In the genomic region with DNA sequence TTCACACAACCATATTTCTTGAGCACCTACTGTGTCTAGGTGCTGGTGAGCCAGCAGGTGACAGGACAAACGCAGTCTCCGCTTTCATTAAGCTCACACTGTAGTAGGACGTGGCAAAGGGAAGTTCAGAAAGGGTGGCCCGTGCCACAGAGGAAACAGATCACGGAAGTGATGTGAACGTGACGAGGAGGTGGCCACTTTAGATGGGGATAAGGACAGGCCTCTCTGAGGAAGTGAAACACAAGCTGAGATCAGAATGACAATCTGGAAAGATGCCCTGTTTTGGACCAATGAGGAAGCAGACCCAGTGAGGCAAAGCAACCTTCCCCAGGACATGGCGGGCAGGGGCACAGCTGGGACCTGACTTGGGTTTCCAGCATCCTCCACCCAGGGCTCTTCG, we compare ENCODE assay signal across 1 cellular context.
TF ChIP-seq lines count a peak whose summit lies in the region.

No MANE protein-coding gene starts in this region.

TF ChIP-seq in GM12878, 131 proteins besides CTCF, POLR2A, EP300 and RAD21 (continued from another document):
- TF ChIP-seq, protein P1, sequence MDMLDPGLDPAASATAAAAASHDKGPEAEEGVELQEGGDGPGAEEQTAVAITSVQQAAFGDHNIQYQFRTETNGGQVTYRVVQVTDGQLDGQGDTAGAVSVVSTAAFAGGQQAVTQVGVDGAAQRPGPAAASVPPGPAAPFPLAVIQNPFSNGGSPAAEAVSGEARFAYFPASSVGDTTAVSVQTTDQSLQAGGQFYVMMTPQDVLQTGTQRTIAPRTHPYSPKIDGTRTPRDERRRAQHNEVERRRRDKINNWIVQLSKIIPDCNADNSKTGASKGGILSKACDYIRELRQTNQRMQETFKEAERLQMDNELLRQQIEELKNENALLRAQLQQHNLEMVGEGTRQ (IDR thresholded peaks at IDR 0.05; ENCODE audit: borderline replicate concordance, low read depth, low read length), result no peak
- TF ChIP-seq HDGF (IDR thresholded peaks at IDR 0.05) (no peak), SPI1 (IDR thresholded peaks at IDR 0.05; ENCODE audit: borderline replicate concordance, insufficient read depth, low read depth, low read length) (peak; percentile 52; the same call in 1 of the 2 replicates), BHLHE40 (IDR thresholded peaks at IDR 0.05; ENCODE audit: borderline replicate concordance in 1 of 2, low read depth in 2 of 2, low read length in 1 of 2) (peak in 1 of 2 experiments; percentile 41; a peak in 1 of 4 replicates), CHD1 (IDR thresholded peaks at IDR 0.05; ENCODE audit: low read depth, low read length) (no peak), TBL1XR1 (IDR thresholded peaks at IDR 0.05; ENCODE audit: low read depth, low read length) (no peak), BACH1 (IDR thresholded peaks at IDR 0.05; ENCODE audit: borderline replicate concordance) (no peak), ETV6 (conservative IDR thresholded peaks at IDR 0.05 in 1 of 2, IDR thresholded peaks at IDR 0.05 in 1 of 2; ENCODE audit: borderline replicate concordance in 1 of 2, low read depth in 1 of 2) (peak in 1 of 2 experiments; percentile 51; a peak in 2 of 4 replicates)
- TF ChIP-seq, protein P2, sequence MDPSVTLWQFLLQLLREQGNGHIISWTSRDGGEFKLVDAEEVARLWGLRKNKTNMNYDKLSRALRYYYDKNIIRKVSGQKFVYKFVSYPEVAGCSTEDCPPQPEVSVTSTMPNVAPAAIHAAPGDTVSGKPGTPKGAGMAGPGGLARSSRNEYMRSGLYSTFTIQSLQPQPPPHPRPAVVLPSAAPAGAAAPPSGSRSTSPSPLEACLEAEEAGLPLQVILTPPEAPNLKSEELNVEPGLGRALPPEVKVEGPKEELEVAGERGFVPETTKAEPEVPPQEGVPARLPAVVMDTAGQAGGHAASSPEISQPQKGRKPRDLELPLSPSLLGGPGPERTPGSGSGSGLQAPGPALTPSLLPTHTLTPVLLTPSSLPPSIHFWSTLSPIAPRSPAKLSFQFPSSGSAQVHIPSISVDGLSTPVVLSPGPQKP (IDR thresholded peaks at IDR 0.05; ENCODE audit: low read depth, low read length), result no peak
- TF ChIP-seq, protein P3, sequence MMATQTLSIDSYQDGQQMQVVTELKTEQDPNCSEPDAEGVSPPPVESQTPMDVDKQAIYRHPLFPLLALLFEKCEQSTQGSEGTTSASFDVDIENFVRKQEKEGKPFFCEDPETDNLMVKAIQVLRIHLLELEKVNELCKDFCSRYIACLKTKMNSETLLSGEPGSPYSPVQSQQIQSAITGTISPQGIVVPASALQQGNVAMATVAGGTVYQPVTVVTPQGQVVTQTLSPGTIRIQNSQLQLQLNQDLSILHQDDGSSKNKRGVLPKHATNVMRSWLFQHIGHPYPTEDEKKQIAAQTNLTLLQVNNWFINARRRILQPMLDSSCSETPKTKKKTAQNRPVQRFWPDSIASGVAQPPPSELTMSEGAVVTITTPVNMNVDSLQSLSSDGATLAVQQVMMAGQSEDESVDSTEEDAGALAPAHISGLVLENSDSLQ (IDR thresholded peaks at IDR 0.05), result no peak
- TF ChIP-seq, protein P4, sequence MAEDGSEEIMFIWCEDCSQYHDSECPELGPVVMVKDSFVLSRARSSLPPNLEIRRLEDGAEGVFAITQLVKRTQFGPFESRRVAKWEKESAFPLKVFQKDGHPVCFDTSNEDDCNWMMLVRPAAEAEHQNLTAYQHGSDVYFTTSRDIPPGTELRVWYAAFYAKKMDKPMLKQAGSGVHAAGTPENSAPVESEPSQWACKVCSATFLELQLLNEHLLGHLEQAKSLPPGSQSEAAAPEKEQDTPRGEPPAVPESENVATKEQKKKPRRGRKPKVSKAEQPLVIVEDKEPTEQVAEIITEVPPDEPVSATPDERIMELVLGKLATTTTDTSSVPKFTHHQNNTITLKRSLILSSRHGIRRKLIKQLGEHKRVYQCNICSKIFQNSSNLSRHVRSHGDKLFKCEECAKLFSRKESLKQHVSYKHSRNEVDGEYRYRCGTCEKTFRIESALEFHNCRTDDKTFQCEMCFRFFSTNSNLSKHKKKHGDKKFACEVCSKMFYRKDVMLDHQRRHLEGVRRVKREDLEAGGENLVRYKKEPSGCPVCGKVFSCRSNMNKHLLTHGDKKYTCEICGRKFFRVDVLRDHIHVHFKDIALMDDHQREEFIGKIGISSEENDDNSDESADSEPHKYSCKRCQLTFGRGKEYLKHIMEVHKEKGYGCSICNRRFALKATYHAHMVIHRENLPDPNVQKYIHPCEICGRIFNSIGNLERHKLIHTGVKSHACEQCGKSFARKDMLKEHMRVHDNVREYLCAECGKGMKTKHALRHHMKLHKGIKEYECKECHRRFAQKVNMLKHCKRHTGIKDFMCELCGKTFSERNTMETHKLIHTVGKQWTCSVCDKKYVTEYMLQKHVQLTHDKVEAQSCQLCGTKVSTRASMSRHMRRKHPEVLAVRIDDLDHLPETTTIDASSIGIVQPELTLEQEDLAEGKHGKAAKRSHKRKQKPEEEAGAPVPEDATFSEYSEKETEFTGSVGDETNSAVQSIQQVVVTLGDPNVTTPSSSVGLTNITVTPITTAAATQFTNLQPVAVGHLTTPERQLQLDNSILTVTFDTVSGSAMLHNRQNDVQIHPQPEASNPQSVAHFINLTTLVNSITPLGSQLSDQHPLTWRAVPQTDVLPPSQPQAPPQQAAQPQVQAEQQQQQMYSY (CRISPR knock-in tag; IDR thresholded peaks at IDR 0.05), result no peak
